Comparison of ENCODE assay signal across 13 cellular contexts in the genomic region with DNA sequence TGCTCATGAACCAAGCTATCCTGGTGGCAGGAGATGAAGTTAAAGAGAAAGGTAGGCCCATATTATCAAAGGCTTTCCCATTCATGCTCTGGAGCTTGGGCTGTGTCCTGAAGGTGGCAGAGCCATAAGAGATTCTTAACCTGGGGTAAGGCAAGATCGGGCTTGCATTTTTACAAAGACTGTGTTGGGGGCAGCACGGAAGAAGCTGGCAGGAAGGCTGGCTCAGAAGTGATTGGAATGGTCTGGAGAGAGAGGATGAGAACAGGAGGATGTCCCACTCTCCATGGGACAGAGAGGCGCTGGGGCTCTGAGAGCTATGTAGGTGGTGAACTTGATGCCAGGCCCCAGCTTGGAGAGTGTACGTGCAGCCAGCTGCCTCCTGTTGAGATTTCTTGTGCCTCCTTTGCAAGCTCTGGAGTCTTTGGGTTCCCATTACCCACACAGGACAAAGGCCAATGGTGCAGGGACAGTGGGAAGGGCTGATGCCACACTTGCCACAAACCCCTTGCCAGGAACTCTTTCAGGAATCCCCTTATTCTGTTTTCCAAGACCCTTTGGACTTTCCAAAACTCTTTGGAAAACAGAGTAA. TPM values are rescaled to one million over a fixed set of nuclear protein-coding genes. Genes with fewer than 3 reads are reported as not detected.
DNase-seq lines count a peak whose midpoint lies in the region; ATAC-seq and TF ChIP-seq lines count a peak whose summit lies in the region.
"Had no signal": no experiment of that assay in that cellular context is flagged by ENCODE, and none has a peak within 500 bp of the region (broad histone marks: within the 10 kb centered on the region; RNA-seq: fewer than 3 reads in every experiment).

No MANE protein-coding gene starts in this region.

- DNase-seq in heart left ventricle = no peak
- DNase-seq in cardiac septum (ENCODE audit: low spot score) = no peak
- DNase-seq in upper lobe of left lung = no peak
- no peak for DNase-seq in DMS79 (lab: John Stamatoyannopoulos, UW)
- no peak for DNase-seq in SIG-M5 treated with dmso at 0.1 percent for 504 hours (lab: John Stamatoyannopoulos, UW; ENCODE audit: unreplicated experiment)
- DNase-seq: activated CD4-positive, alpha-beta T cell treated with anti-CD3 and anti-CD28 coated beads, Interleukin-2, amount 10 ng/mL, durations not matched to agents 7 days and 5 days; activated effector memory CD4-positive, alpha-beta T cell treated with Interleukin-2 at 50 U/mL for 16 hours; central memory CD4-positive, alpha-beta T cell; NCI-H1417 treated with DMSO at 0.1 percent for 48 hours; substantia nigra had no signal

- no peak for ATAC-seq in heart left ventricle
- peak in 1 of 2 donors; percentile 39 for ATAC-seq in upper lobe of left lung (ENCODE audit: low FRiP score in 2 of 2)
- ATAC-seq in GM21723 (IDR thresholded peaks at IDR 0.05; ENCODE audit: unreplicated experiment) = no peak

- H3K4me3 ChIP-seq in heart left ventricle (peak overlapping the region in 9 of 12 donors; percentile 25 to 49 (median 35)), duodenal mucosa (ENCODE audit: low read depth in 1 of 2, low read length in 2 of 2) (peak overlapping the region; percentile 48 to 50), mucosa of rectum (ENCODE audit: low read length in 2 of 2) (peak overlapping the region; percentile 55 to 59), upper lobe of left lung (peak overlapping the region in 3 of 4 donors; percentile 25 to 40 (median 39))

- no peaks in the 10 kb centered on the region for H3K27me3 ChIP-seq in heart left ventricle
- H3K27me3 ChIP-seq in duodenal mucosa (ENCODE audit: control insufficient read depth in 1 of 2, insufficient read depth in 2 of 2, low read length in 2 of 2) = no peaks in the 10 kb centered on the region
- no peaks in the 10 kb centered on the region for H3K27me3 ChIP-seq in mucosa of rectum (ENCODE audit: control insufficient read depth in 2 of 2, insufficient read depth in 2 of 2, low read length in 2 of 2)
- no peaks in the 10 kb centered on the region for H3K27me3 ChIP-seq in upper lobe of left lung

- TF ChIP-seq POLR2A in heart left ventricle (IDR thresholded peaks at IDR 0.05) (no peak), upper lobe of left lung (IDR thresholded peaks at IDR 0.05) (no peak)

- WGBS in heart left ventricle, 4 donors = 73 to 84% (median 80%) methylated on average over 4 of the region's 4 CpGs
- 65 to 69% methylated on average over 3 to 4 of the region's 4 CpGs for WGBS in upper lobe of left lung, 2 donors

- H3K9ac ChIP-seq in duodenal mucosa (ENCODE audit: low read depth in 1 of 2, low read length in 2 of 2) (peak overlapping the region in 1 of 2 donors; percentile 27), mucosa of rectum (ENCODE audit: low read depth in 1 of 2, low read length in 2 of 2) (peak overlapping the region in 1 of 2 donors; percentile 52)

- intact Hi-C loops in heart left ventricle (cut with DNase I) (loop anchor here in 1 of 10 donors (5.0 kb wide), 1 partner anchor 38 kb away; no protein-coding TSS in a partner anchor), cardiac septum (cut with DNase I) (no loop called here)

- TF ChIP-seq EP300 in upper lobe of left lung (IDR thresholded peaks at IDR 0.05) = no peak

- H3K36me3 ChIP-seq in heart left ventricle = no peaks in the 10 kb centered on the region
- H3K36me3 ChIP-seq in duodenal mucosa (ENCODE audit: control insufficient read depth in 1 of 2, insufficient read depth in 2 of 2, low read length in 2 of 2) = no peaks in the 10 kb centered on the region
- no peaks in the 10 kb centered on the region for H3K36me3 ChIP-seq in mucosa of rectum (ENCODE audit: control insufficient read depth in 2 of 2, insufficient read depth in 2 of 2, low read length in 2 of 2)
- no peaks in the 10 kb centered on the region for H3K36me3 ChIP-seq in upper lobe of left lung

- H3K4me1 ChIP-seq in heart left ventricle = peaks cover 0 to 19% (median 4%) of the 10 kb centered on the region in 12 donors
- H3K4me1 ChIP-seq in duodenal mucosa (ENCODE audit: control insufficient read depth in 1 of 2, insufficient read depth in 2 of 2, low read length in 2 of 2) = peaks cover 7 to 29% of the 10 kb centered on the region in 2 donors
- peaks cover 16 to 30% of the 10 kb centered on the region in 2 donors for H3K4me1 ChIP-seq in mucosa of rectum (ENCODE audit: control insufficient read depth in 2 of 2, insufficient read depth in 2 of 2, low read length in 2 of 2)
- H3K4me1 ChIP-seq in upper lobe of left lung = peaks cover 6 to 29% (median 20%) of the 10 kb centered on the region in 4 donors

- no peak for TF ChIP-seq CTCF in heart left ventricle (IDR thresholded peaks at IDR 0.05)
- no peak for TF ChIP-seq CTCF in upper lobe of left lung (IDR thresholded peaks at IDR 0.05)

- no peaks in the 10 kb centered on the region for H3K9me3 ChIP-seq in heart left ventricle
- H3K9me3 ChIP-seq in duodenal mucosa (ENCODE audit: control insufficient read depth in 1 of 2, low read length in 2 of 2) = no peaks in the 10 kb centered on the region
- no peaks in the 10 kb centered on the region for H3K9me3 ChIP-seq in mucosa of rectum (ENCODE audit: control insufficient read depth in 2 of 2, low read length in 2 of 2)
- no peaks in the 10 kb centered on the region for H3K9me3 ChIP-seq in upper lobe of left lung

- H3K27ac ChIP-seq in heart left ventricle = peak overlapping the region in 7 of 12 donors; percentile 34 to 60 (median 50)
- H3K27ac ChIP-seq in duodenal mucosa (ENCODE audit: low read depth, low read length) = peak overlapping the region; percentile 33
- H3K27ac ChIP-seq in mucosa of rectum (ENCODE audit: low read depth in 2 of 2, low read length in 2 of 2) = peak overlapping the region; percentile 85 to 86
- H3K27ac ChIP-seq in upper lobe of left lung = peak overlapping the region; percentile 55 to 79 (median 74)

RNA-seq across cellular contexts. Expression of gene FZD5, which starts 40.6 kb away (rescaled TPM):
- total RNA-seq in heart left ventricle (1 to 10 TPM; 3.3 to 8.7 (median 4.5) TPM), cardiac septum (3.7 TPM), upper lobe of left lung (10 to 100 TPM; 30.5 to 69.2 (median 43.7) TPM)
- polyA plus RNA-seq in heart left ventricle = 1 to 10 TPM in 1 of 2 donors, under 1 TPM in 1; 0.95 to 4.6 TPM

Comparison
In these comparisons a context has a peak if more than half of its experiments do, and no peak if none do; other contexts are left out.
1. H3K27ac ChIP-seq: peak in every context shown above with its lines; median percentile 86 in mucosa of rectum; 74 in upper lobe of left lung; 50 in heart left ventricle; 33 in duodenal mucosa.